In genomic region chr21:31733521-31734149, GRCh38 we compare ENCODE assay signal across 9 cellular contexts. TPM values are rescaled to one million over a fixed set of nuclear protein-coding genes. Genes with fewer than 3 reads are reported as not detected.
DNase-seq lines count a peak whose midpoint lies in the region; ATAC-seq and TF ChIP-seq lines count a peak whose summit lies in the region.
"Had no signal": no experiment of that assay in that cellular context is flagged by ENCODE, and none has a peak within 500 bp of the region (broad histone marks: within the 10 kb centered on the region; RNA-seq: fewer than 3 reads in every experiment).

No MANE protein-coding gene starts in this region.

- DNase-seq in CD8-positive, alpha-beta T cell: no peak
- DNase-seq in psoas muscle (no peak), T-helper 9 cell (no peak), NCI-H2107 (lab: John Stamatoyannopoulos, UW) (no peak), amniotic stem cell (lab: John Stamatoyannopoulos, UW) (no peak)

- POLR2A ChIA-PET in CD8-positive, alpha-beta T cell (lab: Charles Lee): no interaction called here
- POLR2A ChIA-PET in HEK293 (lab: Yijun Ruan, JAX): interaction anchor here (0.6 kb wide), 2 partner anchors 18 to 1038 kb away, joined by 3 to 6 read pairs; partner anchors contain the start of gene PAXBP1

- H3K4me1 ChIP-seq in CD8-positive, alpha-beta T cell (ENCODE audit: insufficient read depth, low read length): peaks cover 34% of the 10 kb centered on the region
- H3K4me1 ChIP-seq in HEK293 (ENCODE audit: control insufficient read depth, insufficient read depth, low read length): peaks cover 11% of the 10 kb centered on the region
- peaks cover 35% of the 10 kb centered on the region for H3K4me1 ChIP-seq in psoas muscle

- H3K27ac ChIP-seq in CD8-positive, alpha-beta T cell (ENCODE audit: low read depth, low read length): no peak overlapping the region
- H3K27ac ChIP-seq in HEK293 (ENCODE audit: extremely low read depth, low read depth, low read length) (no peak overlapping the region), VCaP (peak overlapping the region; percentile 99), psoas muscle (peak overlapping the region; percentile 99)

- WGBS in psoas muscle, 3 donors: 79 to 85% (median 82%) methylated on average over 7 of the region's 7 CpGs

- intact Hi-C loops in CD8-positive, alpha-beta T cell (cut with DNase I, micrococcal nuclease): loop anchor here (2.0 to 10.0 kb wide), 9 partner anchors 75 to 1824 kb away; partner anchors contain the start of genes URB1 (in 2 of the 2), CFAP298 (in 1 of the 2), MIS18A (in 1 of the 2) and PAXBP1 (in 1 of the 2)
- intact Hi-C loops in psoas muscle (cut with DNase I): loop anchor here (5.0 to 10.0 kb wide), 2 partner anchors 61 to 879 kb away; partner anchors contain the start of gene CFAP298 (in 1 of the 2)

- H3K36me3 ChIP-seq in CD8-positive, alpha-beta T cell (ENCODE audit: insufficient read depth, low read length): no peaks in the 10 kb centered on the region
- H3K36me3 ChIP-seq in HEK293 (ENCODE audit: control insufficient read depth in 2 of 2, insufficient read depth in 1 of 2, low read length in 2 of 2) (no peaks in the 10 kb centered on the region), psoas muscle (ENCODE audit: insufficient read depth in 1 of 2, low read depth in 1 of 2) (no peaks in the 10 kb centered on the region)

- TF ChIP-seq CTCF in CD8-positive, alpha-beta T cell (IDR thresholded peaks at IDR 0.05): no peak
- TF ChIP-seq CTCF in HEK293 (tag by site-specific recombination; IDR thresholded peaks at IDR 0.05) (no peak), VCaP (conservative IDR thresholded peaks at IDR 0.05) (no peak), psoas muscle (IDR thresholded peaks at IDR 0.05) (no peak)

- peaks cover 10% of the 10 kb centered on the region for H3K4me1 Mint-ChIP-seq in CD8-positive, alpha-beta T cell (ENCODE audit: low read depth)

- H3K27me3 Mint-ChIP-seq in CD8-positive, alpha-beta T cell (ENCODE audit: low read depth): no peaks in the 10 kb centered on the region
- H3K27me3 Mint-ChIP-seq: activated CD4-positive, alpha-beta T cell treated with anti-CD3 and anti-CD28 coated beads for 36 hours had no signal

- no peaks in the 10 kb centered on the region for H3K27me3 ChIP-seq in CD8-positive, alpha-beta T cell (ENCODE audit: insufficient read depth, low read length)
- H3K27me3 ChIP-seq in psoas muscle (ENCODE audit: insufficient read depth in 3 of 3, low read length in 2 of 3): no peaks in the 10 kb centered on the region

- H3K36me3 Mint-ChIP-seq in CD8-positive, alpha-beta T cell: peaks cover 6% of the 10 kb centered on the region

- CTCF ChIA-PET in CD8-positive, alpha-beta T cell (lab: Charles Lee): no interaction called here
- CTCF ChIA-PET in HEK293 (lab: Yijun Ruan, JAX): interaction anchor here (0.9 kb wide), 1 partner anchor 174 kb away, joined by 3 read pairs; no protein-coding TSS in a partner anchor

- H3K9me3 ChIP-seq in CD8-positive, alpha-beta T cell (ENCODE audit: low read length): no peaks in the 10 kb centered on the region
- no peaks in the 10 kb centered on the region for H3K9me3 ChIP-seq in HEK293 (ENCODE audit: control insufficient read depth, insufficient read depth, low read depth, low read length)
- no peaks in the 10 kb centered on the region for H3K9me3 ChIP-seq in psoas muscle

- no peaks in the 10 kb centered on the region for H3K9me3 Mint-ChIP-seq in CD8-positive, alpha-beta T cell

- H3K4me3 Mint-ChIP-seq in CD8-positive, alpha-beta T cell: no peak overlapping the region
- H3K4me3 Mint-ChIP-seq: activated CD4-positive, alpha-beta T cell treated with anti-CD3 and anti-CD28 coated beads for 36 hours had no signal

- ATAC-seq in CD8-positive, alpha-beta T cell: no peak
- no peak for ATAC-seq in psoas muscle
- ATAC-seq in HG02642 (IDR thresholded peaks at IDR 0.05; ENCODE audit: poor library complexity, unreplicated experiment): no peak

- no peak overlapping the region for H3K27ac Mint-ChIP-seq in CD8-positive, alpha-beta T cell
- H3K27ac Mint-ChIP-seq: activated CD4-positive, alpha-beta T cell treated with anti-CD3 and anti-CD28 coated beads for 36 hours had no signal

- peak overlapping the region; percentile 72 for H3K4me3 ChIP-seq in CD8-positive, alpha-beta T cell (ENCODE audit: low read depth, low read length)
- H3K4me3 ChIP-seq in HEK293 (ENCODE audit: low read depth, low read length) (no peak overlapping the region), psoas muscle (no peak overlapping the region)

TF ChIP-seq in HEK293, 187 proteins besides CTCF, POLR2A, EP300 and RAD21:
- TF ChIP-seq ZNF302 (tag by site-specific recombination; IDR thresholded peaks at IDR 0.05; ENCODE audit: low read depth) (no peak), ZSCAN23 (tag by site-specific recombination; IDR thresholded peaks at IDR 0.05) (no peak), PRDM1 (tag by site-specific recombination; IDR thresholded peaks at IDR 0.05) (peak; percentile 91), ZNF366 (tag by site-specific recombination; conservative IDR thresholded peaks at IDR 0.05) (no peak), TRIM28 (IDR thresholded peaks at IDR 0.05; ENCODE audit: borderline replicate concordance, low read length) (no peak), ZNF280C (tag by site-specific recombination; IDR thresholded peaks at IDR 0.05) (no peak), ZIC2 (tag by site-specific recombination; IDR thresholded peaks at IDR 0.05) (peak; percentile 72), SP7 (tag by site-specific recombination; IDR thresholded peaks at IDR 0.05) (no peak), PATZ1 (tag by site-specific recombination; IDR thresholded peaks at IDR 0.05) (0 out of 2 replicates have a peak, but pooled peaks have one; percentile 3), ZBTB20 (tag by site-specific recombination; IDR thresholded peaks at IDR 0.05) (peak; percentile 30; the same call in 1 of the 2 replicates), OSR2 (tag by site-specific recombination; IDR thresholded peaks at IDR 0.05) (peak; percentile 37; the same call in 1 of the 2 replicates), ZNF561 (tag by site-specific recombination; IDR thresholded peaks at IDR 0.05; ENCODE audit: borderline replicate concordance) (no peak), ZNF169 (tag by site-specific recombination; IDR thresholded peaks at IDR 0.05) (no peak), SCRT2 (tag by site-specific recombination; IDR thresholded peaks at IDR 0.05) (peak; percentile 74; the same call in 1 of the 2 replicates), HOXD13 (CRISPR knock-in tag; IDR thresholded peaks at IDR 0.05; ENCODE audit: borderline replicate concordance) (no peak), ZNF239 (tag by site-specific recombination; IDR thresholded peaks at IDR 0.05) (no peak), ZBTB49 (tag by site-specific recombination; IDR thresholded peaks at IDR 0.05; ENCODE audit: low read depth) (no peak), ZNF335 (tag by site-specific recombination; conservative IDR thresholded peaks at IDR 0.05) (peak; percentile 70)

RNA-seq across cellular contexts. Expression of gene SCAF4, which starts 1.7 kb away (rescaled TPM):
- total RNA-seq in CD8-positive, alpha-beta T cell: 10 to 100 TPM; 53.0 to 53.4 TPM
- 10 to 100 TPM; 17.3 to 23.9 (median 23.5) TPM for total RNA-seq in psoas muscle
- 10 to 100 TPM in 1 of 3 donors, 1 to 10 TPM in 2; 7.5 to 17.3 (median 9.0) TPM for polyA plus RNA-seq in psoas muscle

Comparison
In these comparisons a context has a peak if more than half of its experiments do, and no peak if none do; other contexts are left out.
1. H3K27ac ChIP-seq: peak in VCaP (single experiment) and psoas muscle (single experiment); none in CD8-positive, alpha-beta T cell (single experiment) and HEK293 (single experiment).